1 cellular context compared by ENCODE assay signal in genomic region chr5:114261989-114262388, GRCh38.
TF ChIP-seq lines count a peak whose summit lies in the region.

No MANE protein-coding gene starts in this region.

TF ChIP-seq in GM23338, 12 proteins besides CTCF, POLR2A, EP300 and RAD21 (continued from another document):
- TF ChIP-seq ZNF462 (CRISPR knock-in tag; IDR thresholded peaks at IDR 0.05) (no peak), REST (IDR thresholded peaks at IDR 0.05; ENCODE audit: unreplicated experiment) (no peak), NANOG (IDR thresholded peaks at IDR 0.05; ENCODE audit: borderline replicate concordance) (no peak), STAT1 (IDR thresholded peaks at IDR 0.05; ENCODE audit: unreplicated experiment) (no peak), POLR2AphosphoS5 (IDR thresholded peaks at IDR 0.05; ENCODE audit: low read depth) (no peak), EZH2 (IDR thresholded peaks at IDR 0.05; ENCODE audit: low read depth, unreplicated experiment) (no peak), CREB1 (CRISPR knock-in tag; IDR thresholded peaks at IDR 0.05; ENCODE audit: low read depth) (no peak), ZNF331 (CRISPR knock-in tag; IDR thresholded peaks at IDR 0.05; ENCODE audit: low read depth) (no peak)
